Comparison of ENCODE assay signal across 8 cellular contexts in genomic region chr12:95215925-95216324, GRCh38. TPM values are rescaled to one million over a fixed set of nuclear protein-coding genes. Genes with fewer than 3 reads are reported as not detected.
DNase-seq lines count a peak whose midpoint lies in the region; ATAC-seq, FAIRE-seq and TF ChIP-seq lines count a peak whose summit lies in the region.

No MANE protein-coding gene starts in this region.

- H3K27me3 Mint-ChIP-seq in activated naive CD4-positive, alpha-beta T cell treated with anti-CD3 and anti-CD28 coated beads, Interleukin-2, amount 10 ng/mL, durations not matched to agents 7 days and 5 days, result peaks cover 4% of the 10 kb centered on the region

- H3K9me3 Mint-ChIP-seq in activated naive CD4-positive, alpha-beta T cell treated with anti-CD3 and anti-CD28 coated beads, Interleukin-2, amount 10 ng/mL, durations not matched to agents 7 days and 5 days, result no peaks in the 10 kb centered on the region
- H3K9me3 Mint-ChIP-seq in activated naive CD4-positive, alpha-beta T cell treated with anti-CD3 and anti-CD28 coated beads, Interleukin-2, amount 50 U/mL, for 72 hours, result no peaks in the 10 kb centered on the region

- H3K36me3 ChIP-seq in PC-3 (ENCODE audit: low read depth, low read length) (peaks cover 8% of the 10 kb centered on the region; the same call in 1 of the 2 replicates), endothelial cell of umbilical vein (ENCODE audit: control insufficient read depth in 2 of 2, extremely low read depth in 1 of 2, insufficient read depth in 2 of 2, low read length in 2 of 2) (no peaks in the 10 kb centered on the region), ovary (no peaks in the 10 kb centered on the region)

- peak overlapping the region; percentile 86 for H3K4me3 Mint-ChIP-seq in activated naive CD4-positive, alpha-beta T cell treated with anti-CD3 and anti-CD28 coated beads, Interleukin-2, amount 10 ng/mL, durations not matched to agents 7 days and 5 days

- H3K9me3 ChIP-seq in PC-3 (ENCODE audit: low read length) (no peaks in the 10 kb centered on the region), endothelial cell of umbilical vein (replicated peaks; ENCODE audit: control insufficient read depth, insufficient read depth, low read length) (no peaks in the 10 kb centered on the region), ovary (no peaks in the 10 kb centered on the region)

- H3K79me2 ChIP-seq in PC-3 (ENCODE audit: low read length), result peaks cover 95% of the 10 kb centered on the region
- H3K79me2 ChIP-seq in endothelial cell of umbilical vein (ENCODE audit: control insufficient read depth, insufficient read depth, low read length), result peaks cover 71% of the 10 kb centered on the region

- peaks cover 26% of the 10 kb centered on the region for H3K4me1 Mint-ChIP-seq in activated naive CD4-positive, alpha-beta T cell treated with anti-CD3 and anti-CD28 coated beads, Interleukin-2, amount 10 ng/mL, durations not matched to agents 7 days and 5 days

- H3K4me3 ChIP-seq in PC-3 (ENCODE audit: low read length), result peak overlapping the region; percentile 93
- peak overlapping the region; percentile 69 to 99 (median 94) for H3K4me3 ChIP-seq in endothelial cell of umbilical vein (replicated peaks in 1 of 3; ENCODE audit: insufficient read depth in 1 of 3, low read depth in 1 of 3, low read length in 3 of 3)
- peak overlapping the region; percentile 81 for H3K4me3 ChIP-seq in ovary

- H3K9me1 ChIP-seq in endothelial cell of umbilical vein (replicated peaks; ENCODE audit: control insufficient read depth, extremely low read depth, insufficient read depth, low read length), result no peaks in the 10 kb centered on the region

- H3K27ac ChIP-seq in PC-3 (ENCODE audit: low read length), result peak overlapping the region; percentile 51
- peak overlapping the region; percentile 58 for H3K27ac ChIP-seq in endothelial cell of umbilical vein (ENCODE audit: insufficient read depth, low read depth, low read length)
- H3K27ac ChIP-seq in ovary, result peak overlapping the region in 1 of 2 donors; percentile 12

- CTCF ChIA-PET in activated naive CD4-positive, alpha-beta T cell treated with anti-CD3 and anti-CD28 coated beads, Interleukin-2, amount 10 ng/mL, durations not matched to agents 7 days and 5 days (lab: Charles Lee), result interaction anchor here (0.7 kb wide), 1 partner anchor 335 kb away, joined by 3 read pairs; no protein-coding TSS in a partner anchor
- CTCF ChIA-PET in PC-3 (lab: Charles Lee), result interaction anchor here (0.7 kb wide), 1 partner anchor 58 kb away, joined by 3 read pairs; no protein-coding TSS in a partner anchor
- CTCF ChIA-PET in endothelial cell of umbilical vein (lab: Charles Lee), result interaction anchor here (0.6 to 5.9 kb wide), 15 partner anchors 10 to 699 kb away, joined by 3 to 91 read pairs (median 4); no protein-coding TSS in a partner anchor

- H3K27me3 ChIP-seq in PC-3 (ENCODE audit: low read length), result no peaks in the 10 kb centered on the region
- H3K27me3 ChIP-seq in endothelial cell of umbilical vein (ENCODE audit: control insufficient read depth in 2 of 2, insufficient read depth in 2 of 2, low read length in 2 of 2), result no peaks in the 10 kb centered on the region
- H3K27me3 ChIP-seq in ovary, result no peaks in the 10 kb centered on the region

- no peaks in the 10 kb centered on the region for H3F3A ChIP-seq in PC-3 (ENCODE audit: low read length, unreplicated experiment)

- no peaks in the 10 kb centered on the region for H3K9me2 ChIP-seq in PC-3 (replicated peaks; ENCODE audit: low read length)

- TF ChIP-seq EP300 in ovary (IDR thresholded peaks at IDR 0.05), result no peak

- BruUV-seq in PC-3 (replicated peaks; lab: Mats Ljungman, UMichigan), result no TSS peak
- BruUV-seq in endothelial cell of umbilical vein (replicated peaks; lab: Mats Ljungman, UMichigan), result no TSS peak

- H4K20me1 ChIP-seq in PC-3 (ENCODE audit: low read length), result peaks cover 18% of the 10 kb centered on the region
- H4K20me1 ChIP-seq in endothelial cell of umbilical vein (replicated peaks; ENCODE audit: control insufficient read depth, extremely low read depth, insufficient read depth, low read length), result no peaks in the 10 kb centered on the region

- no peak overlapping the region for H2AFZ ChIP-seq in PC-3 (ENCODE audit: low read length)
- H2AFZ ChIP-seq in endothelial cell of umbilical vein (ENCODE audit: low read depth, low read length), result no peak overlapping the region

- POLR2A ChIA-PET in PC-3 (lab: Charles Lee; ENCODE audit: unreplicated experiment) (no interaction called here), endothelial cell of umbilical vein (lab: Charles Lee) (interaction anchor here (0.6 to 0.7 kb wide), 2 partner anchors 15 to 79 kb away, joined by 3 to 7 read pairs; no protein-coding TSS in a partner anchor)

- TF ChIP-seq CTCF in PC-3 (conservative IDR thresholded peaks at IDR 0.05; ENCODE audit: low read depth, low read length) (no peak), endothelial cell of umbilical vein (IDR thresholded peaks at IDR 0.05; ENCODE audit: extremely low read depth in 1 of 2, insufficient read depth in 1 of 2, low read depth in 1 of 2, low read length in 2 of 2) (no peak), ovary (IDR thresholded peaks at IDR 0.05) (no peak)

- H3K9ac ChIP-seq in PC-3 (ENCODE audit: low read length), result peak overlapping the region; percentile 76
- H3K9ac ChIP-seq in endothelial cell of umbilical vein (replicated peaks; ENCODE audit: extremely low read depth, insufficient read depth, low read length), result peak overlapping the region; percentile 87

- no peak overlapping the region for H3K27ac Mint-ChIP-seq in activated naive CD4-positive, alpha-beta T cell treated with anti-CD3 and anti-CD28 coated beads, Interleukin-2, amount 10 ng/mL, durations not matched to agents 7 days and 5 days
- H3K27ac Mint-ChIP-seq in activated naive CD4-positive, alpha-beta T cell treated with anti-CD3 and anti-CD28 coated beads, Interleukin-2, amount 50 U/mL, for 72 hours, result no peak overlapping the region

- TF ChIP-seq POLR2A in endothelial cell of umbilical vein (IDR thresholded peaks at IDR 0.05; ENCODE audit: low read depth, low read length) (no peak), ovary (IDR thresholded peaks at IDR 0.05) (no peak)

- peaks cover 4% of the 10 kb centered on the region for H3K36me3 Mint-ChIP-seq in activated naive CD4-positive, alpha-beta T cell treated with anti-CD3 and anti-CD28 coated beads, Interleukin-2, amount 10 ng/mL, durations not matched to agents 7 days and 5 days
- peaks cover 18 to 25% of the 10 kb centered on the region in 2 donors for H3K36me3 Mint-ChIP-seq in activated naive CD4-positive, alpha-beta T cell treated with anti-CD3 and anti-CD28 coated beads, Interleukin-2, amount 50 U/mL, for 72 hours

- FAIRE-seq in endothelial cell of umbilical vein (lab: Jason Lieb, UNC), result peak; percentile 21

- DNase-seq in activated naive CD4-positive, alpha-beta T cell treated with anti-CD3 and anti-CD28 coated beads, Interleukin-2, amount 10 ng/mL, durations not matched to agents 7 days and 5 days, result no peak
- no peak for DNase-seq in activated naive CD4-positive, alpha-beta T cell treated with anti-CD3 and anti-CD28 coated beads, Interleukin-2, amount 50 U/mL, for 72 hours (ENCODE audit: low spot score in 2 of 2)
- DNase-seq in PC-3 (peak; percentile 65), endothelial cell of umbilical vein (ENCODE audit: low read depth, low spot score) (peak; percentile 78), ovary (no peak), C1 segment of cervical spinal cord (lab: John Stamatoyannopoulos, UW) (no peak), nucleus accumbens (lab: John Stamatoyannopoulos, UW) (no peak)
- no peak for DNase-seq in stimulated activated naive CD4-positive, alpha-beta T cell (lab: John Stamatoyannopoulos, UW)

- dilution Hi-C loops in endothelial cell of umbilical vein (cut with MboI; ENCODE audit: extremely low pct_ligation_motif_present, low sequenced_read_pairs), result loop anchor here (25.0 kb wide), 1 partner anchor 104 kb away; no protein-coding TSS in a partner anchor

- H3K4me2 ChIP-seq in PC-3 (ENCODE audit: low read length) (peak overlapping the region; percentile 93), endothelial cell of umbilical vein (ENCODE audit: insufficient read depth, low read length) (peak overlapping the region; percentile 100)

- ATAC-seq in activated naive CD4-positive, alpha-beta T cell treated with anti-CD3 and anti-CD28 coated beads, Interleukin-2, amount 50 U/mL, for 72 hours, result no peak
- no peak for ATAC-seq in PC-3

- intact Hi-C loops in PC-3 (cut with micrococcal nuclease) (loop anchor here (2.0 kb wide), 4 partner anchors 15 to 143 kb away; partner anchors contain the start of gene NR2C1), endothelial cell of umbilical vein (cut with micrococcal nuclease) (loop anchor here (2.0 to 10.0 kb wide), 3 partner anchors 101 to 501 kb away; no protein-coding TSS in a partner anchor), ovary (cut with DNase I) (loop anchor here in 3 of 4 donors (5.0 kb wide), 2 partner anchors 54 to 99 kb away; no protein-coding TSS in a partner anchor)

- WGBS in ovary, 3 donors, result 11 to 21% (median 12%) methylated on average over 2 of the region's 2 CpGs

- H3K4me1 ChIP-seq in PC-3 (ENCODE audit: insufficient read depth, low read length), result peaks cover 52% of the 10 kb centered on the region
- H3K4me1 ChIP-seq in endothelial cell of umbilical vein (ENCODE audit: control insufficient read depth, extremely low read depth, insufficient read depth, low read length), result peaks cover 44% of the 10 kb centered on the region
- H3K4me1 ChIP-seq in ovary (ENCODE audit: insufficient read depth), result peaks cover 7% of the 10 kb centered on the region

RNA-seq across cellular contexts. Expression of gene FGD6, which starts 1.3 kb away (rescaled TPM):
- 1 to 10 TPM; 1.4 to 1.8 TPM for total RNA-seq in activated naive CD4-positive, alpha-beta T cell treated with anti-CD3 and anti-CD28 coated beads, Interleukin-2, amount 50 U/mL, for 72 hours
- total RNA-seq in PC-3 (2014; rRNA removed), result 14.2 and 14.3 TPM in 2 replicates
- total RNA-seq in endothelial cell of umbilical vein, result 14.0 and 17.8 TPM in 2 replicates
- 5.7 and 5.9 TPM in 2 replicates for polyA plus RNA-seq in endothelial cell of umbilical vein
- 3.4 and 4.0 TPM in 2 replicates for polyA plus RNA-seq in endothelial cell of umbilical vein (2011; cell fraction: cytosol; rRNA removed)
- 20.7 and 24.2 TPM in 2 replicates for polyA plus RNA-seq in endothelial cell of umbilical vein (2011; cell fraction: nucleus; rRNA removed)
- polyA plus RNA-seq in endothelial cell of umbilical vein (2012), result 10.1 and 10.8 TPM in 2 replicates
- polyA minus RNA-seq in endothelial cell of umbilical vein, result 12.2 and 12.3 TPM in 2 replicates
- polyA minus RNA-seq in endothelial cell of umbilical vein (2011; cell fraction: cytosol; rRNA and poly(A)+ RNA removed), result 9.4 TPM
- 27.2 and 36.2 TPM in 2 replicates for polyA minus RNA-seq in endothelial cell of umbilical vein (2011; cell fraction: nucleus; rRNA and poly(A)+ RNA removed)
- total RNA-seq in ovary, result 10 to 100 TPM in 6 of 7 donors, 1 to 10 TPM in 1; 7.0 to 18.7 (median 15.8) TPM
- 1 to 10 TPM; 4.5 to 5.3 TPM for polyA plus RNA-seq in ovary

RNA-seq across cellular contexts. Expression of gene VEZT, which starts 1.7 kb away (rescaled TPM):
- total RNA-seq in activated naive CD4-positive, alpha-beta T cell treated with anti-CD3 and anti-CD28 coated beads, Interleukin-2, amount 50 U/mL, for 72 hours, result 10 to 100 TPM; 35.5 to 63.1 TPM
- total RNA-seq in PC-3 (2014; rRNA removed) (83.6 and 85.9 TPM in 2 replicates), endothelial cell of umbilical vein (85.2 and 91.3 TPM in 2 replicates), ovary (10 to 100 TPM; 52.1 to 67.7 (median 53.5) TPM)
- polyA plus RNA-seq in endothelial cell of umbilical vein (53.3 and 57.8 TPM in 2 replicates), ovary (10 to 100 TPM; 31.2 to 46.4 TPM)
- 77.4 and 78.5 TPM in 2 replicates for polyA plus RNA-seq in endothelial cell of umbilical vein (2011; cell fraction: cytosol; rRNA removed)
- polyA plus RNA-seq in endothelial cell of umbilical vein (2011; cell fraction: nucleus; rRNA removed), result 97.8 and 107 TPM in 2 replicates
- polyA plus RNA-seq in endothelial cell of umbilical vein (2012), result 92.8 and 105 TPM in 2 replicates
- 141 and 142 TPM in 2 replicates for polyA minus RNA-seq in endothelial cell of umbilical vein
- polyA minus RNA-seq in endothelial cell of umbilical vein (2011; cell fraction: cytosol; rRNA and poly(A)+ RNA removed), result 22.4 TPM
- 157 and 235 TPM in 2 replicates for polyA minus RNA-seq in endothelial cell of umbilical vein (2011; cell fraction: nucleus; rRNA and poly(A)+ RNA removed)

Comparison
In these comparisons a context has a peak if more than half of its experiments do, and no peak if none do; other contexts are left out.
1. DNase-seq: peak in PC-3 (single experiment) and endothelial cell of umbilical vein (single experiment); none in activated naive CD4-positive, alpha-beta T cell treated with anti-CD3 and anti-CD28 coated beads, Interleukin-2, amount 10 ng/mL, durations not matched to agents 7 days and 5 days (single experiment), activated naive CD4-positive, alpha-beta T cell treated with anti-CD3 and anti-CD28 coated beads, Interleukin-2, amount 50 U/mL, for 72 hours (0 of 2), ovary (0 of 5), C1 segment of cervical spinal cord (0 of 14), nucleus accumbens (0 of 56) and stimulated activated naive CD4-positive, alpha-beta T cell (0 of 6).
2. Peak in every context shown above with its lines, with median percentiles within 50 percentile points of each other: H3K4me3 ChIP-seq.